Comparison of ENCODE assay signal across 1 cellular context in genomic region chr3:12405432-12406272, GRCh38.
TF ChIP-seq lines count a peak whose summit lies in the region.

No MANE protein-coding gene starts in this region.

TF ChIP-seq in SK-N-SH, 30 proteins besides CTCF, POLR2A, EP300 and RAD21 (continued from another document):
- TF ChIP-seq POLR2AphosphoS5 (IDR thresholded peaks at IDR 0.05; ENCODE audit: low read depth, low read length), result peak; percentile 53; the same call in 1 of the 2 replicates
- no peak for TF ChIP-seq FOXJ3 (CRISPR knock-in tag; IDR thresholded peaks at IDR 0.05)
- TF ChIP-seq USF2 (IDR thresholded peaks at IDR 0.05; ENCODE audit: borderline replicate concordance, low read depth, low read length), result no peak
- no peak for TF ChIP-seq CHD2 (IDR thresholded peaks at IDR 0.05; ENCODE audit: low read length, partially characterized antibody)
